36 cellular contexts compared by ENCODE assay signal in the genomic region with DNA sequence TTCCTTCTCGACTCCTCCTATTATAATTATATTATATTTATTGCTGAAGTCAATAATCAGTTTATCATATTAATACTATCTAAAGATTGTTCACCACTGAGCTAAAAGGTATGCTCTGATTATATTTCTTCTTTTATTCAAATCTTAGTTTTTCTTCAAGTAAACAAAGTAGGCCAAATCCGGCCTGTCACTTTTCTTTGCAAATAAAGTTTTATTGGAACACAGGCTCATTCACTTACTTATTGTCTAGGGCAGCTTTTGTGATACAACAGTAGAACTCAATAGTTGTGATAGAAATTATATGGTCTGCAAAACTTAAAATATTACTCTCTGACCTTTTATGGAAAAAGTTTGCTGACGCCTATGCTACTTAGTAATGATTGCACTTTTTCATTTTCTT.
"Had no signal": no experiment of that assay in that cellular context is flagged by ENCODE, and none has a peak within 500 bp of the region (broad histone marks: within the 10 kb centered on the region; RNA-seq: fewer than 3 reads in every experiment).

No MANE protein-coding gene starts in this region.

- H3K9me3 ChIP-seq: MG63 had no signal

- DNase-seq: Karpas-422, Kasumi-1, MG63, MM.1S, MV-4-11, NCI-H1048, NCI-H1092, NCI-H1092 treated with DMSO at 0.1 percent for 48 hours, NCI-H1105, NCI-H1105 treated with DMSO at 0.1 percent for 48 hours, NCI-H1417, NCI-H1417 treated with DMSO at 0.1 percent for 48 hours, NCI-H1436, NCI-H1436 treated with DMSO at 0.1 percent for 48 hours, NCI-H146, NCI-H1694, NCI-H187, NCI-H187 treated with DMSO at 0.1 percent for 48 hours, NCI-H1930, NCI-H2029, NCI-H2029 treated with DMSO at 0.1 percent for 48 hours, NCI-H2081, NCI-H2081 treated with DMSO at 0.1 percent for 48 hours, NCI-H2107, NCI-H2171, NCI-H2171 treated with DMSO at 0.1 percent for 48 hours, NCI-H2227 treated with DMSO at 0.1 percent for 48 hours, NCI-H226, NCI-H345, NCI-H446, NCI-H446 treated with DMSO at 0.1 percent for 48 hours, NCI-H510A, NCI-H510A treated with DMSO at 0.1 percent for 48 hours, NCI-H524, NCI-H524 treated with DMSO at 0.1 percent for 48 hours, NCI-H526 had no signal

- H3K27me3 ChIP-seq: MG63 had no signal

- H3K4me3 ChIP-seq: MG63 had no signal

- H3K36me3 ChIP-seq: MG63 had no signal
